Comparison of ENCODE assay signal across 17 cellular contexts in genomic region chr4:40721730-40722171, GRCh38. TPM values are rescaled to one million over a fixed set of nuclear protein-coding genes. Genes with fewer than 3 reads are reported as not detected.
A peak's percentile ranks its signal among the peaks of the same experiment; 100 is the strongest.
DNase-seq lines count a peak whose midpoint lies in the region; ATAC-seq, FAIRE-seq and TF ChIP-seq lines count a peak whose summit lies in the region.
"Had no signal": no experiment of that assay in that cellular context is flagged by ENCODE, and none has a peak within 500 bp of the region (broad histone marks: within the 10 kb centered on the region; RNA-seq: fewer than 3 reads in every experiment).

No MANE protein-coding gene starts in this region.

- peak overlapping the region; percentile 90; the same call in 1 of the 2 replicates for H2AFZ ChIP-seq in Loucy (ENCODE audit: low read length)

- no peak for FAIRE-seq in kidney (lab: Jason Lieb, UNC)
- FAIRE-seq: K562 had no signal

- H3K27me3 ChIP-seq in Loucy (ENCODE audit: insufficient read depth, low read length, poor library complexity, severe bottlenecking) (no peaks in the 10 kb centered on the region), esophagus (ENCODE audit: control insufficient read depth in 1 of 2, insufficient read depth in 2 of 2, low read length in 2 of 2) (no peaks in the 10 kb centered on the region), aorta (ENCODE audit: control insufficient read depth in 1 of 2, insufficient read depth in 2 of 2, low read length in 1 of 2) (peaks cover 0 to 2% of the 10 kb centered on the region in 2 donors)

- WGBS in esophagus, 2 donors = 68 to 71% methylated on average over 5 of the region's 5 CpGs
- 90 to 96% methylated on average over 5 of the region's 5 CpGs for WGBS in aorta, 2 donors

- intact Hi-C loops in kidney (cut with DNase I) (no loop called here), aorta (cut with DNase I) (no loop called here)

- H3K4me1 ChIP-seq in Loucy (ENCODE audit: insufficient read depth, low read length, poor library complexity, severe bottlenecking) (peaks cover 9% of the 10 kb centered on the region), esophagus (ENCODE audit: control insufficient read depth in 2 of 2, insufficient read depth in 2 of 2, low read length in 1 of 2) (no peaks in the 10 kb centered on the region), kidney (ENCODE audit: control insufficient read depth in 1 of 2, insufficient read depth in 1 of 2, low read depth in 1 of 2, low read length in 2 of 2) (peaks cover 0 to 3% of the 10 kb centered on the region in 2 donors), aorta (ENCODE audit: control insufficient read depth in 1 of 2, insufficient read depth in 2 of 2, low read length in 2 of 2) (no peaks in the 10 kb centered on the region)

- no peak overlapping the region for H3K4me2 ChIP-seq in Loucy (ENCODE audit: low read depth, low read length, poor library complexity, severe bottlenecking)

- no peaks in the 10 kb centered on the region for H3K36me3 ChIP-seq in Loucy (ENCODE audit: insufficient read depth, low read length)
- H3K36me3 ChIP-seq in esophagus (ENCODE audit: control insufficient read depth in 2 of 2, insufficient read depth in 2 of 2, low read length in 1 of 2) = no peaks in the 10 kb centered on the region
- no peaks in the 10 kb centered on the region for H3K36me3 ChIP-seq in kidney (ENCODE audit: control insufficient read depth in 1 of 2, insufficient read depth in 2 of 2, low read length in 2 of 2)
- H3K36me3 ChIP-seq in aorta (ENCODE audit: control insufficient read depth in 1 of 2, insufficient read depth in 2 of 2, low read length in 1 of 2) = no peaks in the 10 kb centered on the region

- no peak for TF ChIP-seq CTCF in Loucy (conservative IDR thresholded peaks at IDR 0.05; ENCODE audit: low read length)
- no peak for TF ChIP-seq CTCF in kidney (IDR thresholded peaks at IDR 0.05; ENCODE audit: borderline replicate concordance, extremely low read depth, insufficient read depth)

- no peak overlapping the region for H3K4me3 Mint-ChIP-seq in stimulated activated naive B cell treated with anti-CD40 and anti-IgM and Interleukin-4, amounts not matched to agents 10 μg/mL and 1 μg/mL and 100 μg/mL, for 72 hours
- H3K4me3 Mint-ChIP-seq: activated naive CD8-positive, alpha-beta T cell treated with anti-CD3 and anti-CD28 coated beads, Interleukin-2, amount 10 ng/mL, durations not matched to agents 7 days and 5 days had no signal

- H4K20me1 ChIP-seq in Loucy (ENCODE audit: insufficient read depth, low read length, poor library complexity, severe bottlenecking) = no peaks in the 10 kb centered on the region

- peak overlapping the region; percentile 88 to 94 for H3K27ac ChIP-seq in esophagus (ENCODE audit: low read depth in 2 of 2, low read length in 1 of 2)
- H3K27ac ChIP-seq in kidney (ENCODE audit: low read depth in 2 of 2, low read length in 2 of 2) = no peak overlapping the region
- H3K27ac ChIP-seq in aorta (ENCODE audit: low read depth in 1 of 2, low read length in 2 of 2) = no peak overlapping the region
- H3K27ac ChIP-seq: 22Rv1 had no signal

- H3K9me2 ChIP-seq in Loucy (replicated peaks; ENCODE audit: low read depth, low read length) = no peaks in the 10 kb centered on the region

- H3F3A ChIP-seq in Loucy (ENCODE audit: low read depth) = no peaks in the 10 kb centered on the region

- H3K9ac ChIP-seq in Loucy (ENCODE audit: low read depth, low read length, poor library complexity, severe bottlenecking) (no peak overlapping the region), kidney (ENCODE audit: low read length in 2 of 2) (no peak overlapping the region)

- no peak overlapping the region for H3K27ac Mint-ChIP-seq in stimulated activated naive B cell treated with anti-CD40 and anti-IgM and Interleukin-4, amounts not matched to agents 10 μg/mL and 1 μg/mL and 100 μg/mL, for 72 hours
- H3K27ac Mint-ChIP-seq: activated naive CD8-positive, alpha-beta T cell treated with anti-CD3 and anti-CD28 coated beads, Interleukin-2, amount 10 ng/mL, durations not matched to agents 7 days and 5 days had no signal

- no peaks in the 10 kb centered on the region for H3K36me3 Mint-ChIP-seq in stimulated activated naive B cell treated with anti-CD40 and anti-IgM and Interleukin-4, amounts not matched to agents 10 μg/mL and 1 μg/mL and 100 μg/mL, for 72 hours
- H3K36me3 Mint-ChIP-seq: activated naive CD8-positive, alpha-beta T cell treated with anti-CD3 and anti-CD28 coated beads, Interleukin-2, amount 10 ng/mL, durations not matched to agents 7 days and 5 days had no signal

- no peak overlapping the region for H3K4me3 ChIP-seq in Loucy (ENCODE audit: low read length, poor library complexity, severe bottlenecking)
- no peak overlapping the region for H3K4me3 ChIP-seq in esophagus (ENCODE audit: low read depth in 1 of 2, low read length in 2 of 2)
- H3K4me3 ChIP-seq in kidney (ENCODE audit: low read length in 2 of 2) = no peak overlapping the region
- H3K4me3 ChIP-seq in aorta (ENCODE audit: low read length in 2 of 2) = no peak overlapping the region
- H3K4me3 ChIP-seq: K562 had no signal

- peak; percentile 8 to 44 for ATAC-seq in stimulated activated naive B cell treated with anti-CD40 and anti-IgM and Interleukin-4, amounts not matched to agents 10 μg/mL and 1 μg/mL and 100 μg/mL, for 72 hours (replicated peaks)
- no peak for ATAC-seq in aorta (ENCODE audit: low FRiP score)

- no peaks in the 10 kb centered on the region for H3K27me3 Mint-ChIP-seq in stimulated activated naive B cell treated with anti-CD40 and anti-IgM and Interleukin-4, amounts not matched to agents 10 μg/mL and 1 μg/mL and 100 μg/mL, for 72 hours
- H3K27me3 Mint-ChIP-seq: activated naive CD8-positive, alpha-beta T cell treated with anti-CD3 and anti-CD28 coated beads, Interleukin-2, amount 10 ng/mL, durations not matched to agents 7 days and 5 days had no signal

- H3K79me2 ChIP-seq in Loucy (ENCODE audit: insufficient read depth, low read length) = no peaks in the 10 kb centered on the region

- H3K9me3 ChIP-seq in Loucy (ENCODE audit: insufficient read depth, low read depth, low read length) (no peaks in the 10 kb centered on the region), esophagus (ENCODE audit: control insufficient read depth in 2 of 2, insufficient read depth in 1 of 2, low read depth in 1 of 2, low read length in 1 of 2) (no peaks in the 10 kb centered on the region), kidney (ENCODE audit: control insufficient read depth in 1 of 2, low read length in 2 of 2) (no peaks in the 10 kb centered on the region), aorta (ENCODE audit: control insufficient read depth, low read length) (peaks cover 2% of the 10 kb centered on the region)

- H3K4me1 Mint-ChIP-seq in stimulated activated naive B cell treated with anti-CD40 and anti-IgM and Interleukin-4, amounts not matched to agents 10 μg/mL and 1 μg/mL and 100 μg/mL, for 72 hours = peaks cover 7 to 12% of the 10 kb centered on the region in 2 donors

- DNase-seq in DMS53 (lab: John Stamatoyannopoulos, UW) = peak; percentile 37
- no peak for DNase-seq in DMS53 treated with DMSO at 0.1 percent for 48 hours (lab: John Stamatoyannopoulos, UW; ENCODE audit: unreplicated experiment)
- DNase-seq in stimulated activated naive B cell treated with anti-CD40 and anti-IgM and Interleukin-4, amounts not matched to agents 10 μg/mL and 1 μg/mL and 100 μg/mL, for 72 hours = no peak
- no peak for DNase-seq in kidney
- DNase-seq in NCI-H1930 (lab: John Stamatoyannopoulos, UW) = no peak
- no peak for DNase-seq in aorta
- DNase-seq: activated CD4-positive, alpha-beta T cell treated with anti-CD3 and anti-CD28 coated beads for 4 hours; activated naive CD8-positive, alpha-beta T cell treated with anti-CD3 and anti-CD28 coated beads, Interleukin-2, amount 10 ng/mL, durations not matched to agents 7 days and 5 days; DMS79; mesendoderm; NCI-H2227 treated with DMSO at 0.1 percent for 48 hours; retina had no signal

- no peaks in the 10 kb centered on the region for H3K9me3 Mint-ChIP-seq in stimulated activated naive B cell treated with anti-CD40 and anti-IgM and Interleukin-4, amounts not matched to agents 10 μg/mL and 1 μg/mL and 100 μg/mL, for 72 hours
- H3K9me3 Mint-ChIP-seq: activated naive CD8-positive, alpha-beta T cell treated with anti-CD3 and anti-CD28 coated beads, Interleukin-2, amount 10 ng/mL, durations not matched to agents 7 days and 5 days had no signal

RNA-seq across cellular contexts. Expression of gene NSUN7, which starts 28.0 kb away (rescaled TPM):
- 1 to 10 TPM; 1.8 to 2.5 TPM for polyA plus RNA-seq in esophagus
- 7.6 TPM for total RNA-seq in kidney
- polyA plus RNA-seq in kidney (ENCODE audit: insufficient read depth, low read depth, low replicate concordance) = 4.1 TPM
- total RNA-seq in aorta = 10 to 100 TPM in 1 of 2 donors, 1 to 10 TPM in 1; 6.8 to 16.3 TPM
- 1 to 10 TPM in 1 of 2 donors, under 1 TPM in 1; 0.75 to 4.9 TPM for polyA plus RNA-seq in aorta
- total RNA-seq: K562, SK-MEL-5 had no signal
- polyA plus RNA-seq: K562 had no signal

Comparison
In these comparisons a context has a peak if more than half of its experiments do, and no peak if none do; other contexts are left out.
1. H3K27ac ChIP-seq: peak in esophagus (2 of 2); none in kidney (0 of 2) and aorta (0 of 2).